ENCODE assay signal across 8 cellular contexts in the genomic region with DNA sequence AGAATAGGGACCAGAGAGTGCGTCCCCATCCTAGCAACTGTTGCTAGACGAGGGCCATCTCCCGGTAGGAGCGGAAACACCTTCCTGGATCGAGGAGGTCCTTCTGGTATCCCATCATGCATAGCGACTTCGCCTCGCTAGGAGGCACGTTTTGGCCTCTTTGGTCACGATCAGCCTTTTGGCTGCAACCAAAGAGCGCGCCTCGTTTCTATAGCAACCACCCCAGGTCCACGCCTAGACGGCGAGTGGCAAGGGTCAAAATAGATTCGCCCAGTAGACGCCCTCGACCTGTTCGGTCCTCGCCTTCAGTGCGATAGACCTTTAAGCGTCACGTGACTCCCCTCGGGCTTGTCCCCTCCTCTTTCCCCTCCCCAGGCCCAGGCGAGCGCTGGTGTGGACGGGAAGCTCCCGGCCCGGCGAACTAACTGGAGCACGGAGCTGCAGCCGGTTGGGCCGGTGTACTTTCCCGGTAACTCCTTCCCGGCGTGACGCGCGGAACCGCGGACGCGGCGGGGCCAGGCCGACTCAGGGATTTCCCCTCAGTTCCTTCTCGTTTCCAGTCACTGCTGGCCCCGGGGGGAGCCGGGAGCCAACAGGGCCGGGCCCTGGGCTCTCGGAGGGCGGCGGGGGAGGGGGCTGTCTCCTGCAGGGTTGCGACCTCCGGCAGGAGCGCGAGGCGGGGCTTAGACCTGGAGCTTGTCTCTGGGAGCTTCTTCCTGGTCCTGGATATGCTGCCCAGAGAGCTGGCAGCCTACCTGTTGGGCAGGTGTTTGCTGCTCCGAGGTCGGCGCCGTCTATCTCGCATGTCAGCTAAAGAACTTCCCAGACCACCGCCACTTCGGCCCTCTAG. TPM values are rescaled to one million over a fixed set of nuclear protein-coding genes. Genes with fewer than 3 reads are reported as not detected.
DNase-seq lines count a peak whose midpoint lies in the region; ATAC-seq and TF ChIP-seq lines count a peak whose summit lies in the region.

A gene (plus strand): TSS at position 359 of the 850 bp plus-strand sequence. CDS start 2,258 bp downstream, outside the sequence.

- peak within 1 kb of the TSS; percentile 82 for H2AFZ ChIP-seq in PC-9

- H3K9ac ChIP-seq in muscle layer of colon (ENCODE audit: low read length) = peak within 1 kb of the TSS; percentile 95

- no peak for TF ChIP-seq CTCF in PC-9 (conservative IDR thresholded peaks at IDR 0.05)

- no peaks in the 10 kb centered on the region for H3K9me2 ChIP-seq in PC-9 (ENCODE audit: insufficient read depth)

- no peaks in the 10 kb centered on the region for H3K9me3 Mint-ChIP-seq in activated T-cell treated with anti-CD3 and anti-CD28 coated beads, Interleukin-2, amount 50 U/mL, for 24 hours

- peak within 1 kb of the TSS; percentile 84 for H3K4me3 ChIP-seq in Jurkat, Clone E6-1 (ENCODE audit: low read length)
- H3K4me3 ChIP-seq in PC-9 (peak within 1 kb of the TSS; percentile 81), esophagus (ENCODE audit: low read depth in 1 of 2, low read length in 2 of 2) (peak within 1 kb of the TSS; percentile 64 to 83), muscle layer of colon (ENCODE audit: low read depth in 1 of 2, low read length in 2 of 2) (peak within 1 kb of the TSS; percentile 78 to 97)

- H3K27me3 Mint-ChIP-seq in activated T-cell treated with anti-CD3 and anti-CD28 coated beads, Interleukin-2, amount 50 U/mL, for 24 hours = no peaks in the 10 kb centered on the region

- H3K36me3 Mint-ChIP-seq in activated T-cell treated with anti-CD3 and anti-CD28 coated beads, Interleukin-2, amount 50 U/mL, for 24 hours (ENCODE audit: low read depth) = peaks cover 18% of the 10 kb centered on the region

- TSS peak; percentile 74 for BruUV-seq in PC-9 (replicated peaks; lab: Mats Ljungman, UMichigan)

- peaks cover 25% of the 10 kb centered on the region for H3F3A ChIP-seq in PC-9 (ENCODE audit: insufficient read depth, low read depth)

- H3K36me3 ChIP-seq in PC-9 (ENCODE audit: low read depth) (no peaks in the 10 kb centered on the region), esophagus (ENCODE audit: control insufficient read depth in 2 of 2, insufficient read depth in 2 of 2, low read length in 1 of 2) (no peaks in the 10 kb centered on the region), muscle layer of colon (ENCODE audit: insufficient read depth, low read length) (no peaks in the 10 kb centered on the region)

- H3K9me3 ChIP-seq in PC-9 (ENCODE audit: insufficient read depth, low read depth) (no peaks in the 10 kb centered on the region), esophagus (ENCODE audit: control insufficient read depth in 2 of 2, insufficient read depth in 1 of 2, low read depth in 1 of 2, low read length in 1 of 2) (no peaks in the 10 kb centered on the region), muscle layer of colon (ENCODE audit: low read length) (no peaks in the 10 kb centered on the region)

- peak; percentile 46 for ATAC-seq in GM21576 (IDR thresholded peaks at IDR 0.05; ENCODE audit: unreplicated experiment)

- 1% methylated on average over 65 of the region's 65 CpGs for WGBS in esophagus, 2 donors

- H3K27me3 ChIP-seq in PC-9 (ENCODE audit: insufficient read depth, low read depth) (no peaks in the 10 kb centered on the region), esophagus (ENCODE audit: control insufficient read depth in 1 of 2, insufficient read depth in 2 of 2, low read length in 2 of 2) (no peaks in the 10 kb centered on the region), muscle layer of colon (ENCODE audit: control insufficient read depth in 1 of 2, insufficient read depth in 2 of 2, low read length in 2 of 2) (no peaks in the 10 kb centered on the region)

- peak within 1 kb of the TSS; percentile 69 for H3K27ac ChIP-seq in PC-9
- H3K27ac ChIP-seq in esophagus (ENCODE audit: low read depth in 2 of 2, low read length in 1 of 2) = peak within 1 kb of the TSS; percentile 93 to 99
- peak within 1 kb of the TSS; percentile 96 for H3K27ac ChIP-seq in muscle layer of colon (ENCODE audit: low read depth, low read length)

- CTCF ChIA-PET in PC-9 (lab: Charles Lee) = no interaction called here

- peaks cover 17% of the 10 kb centered on the region for H3K4me1 ChIP-seq in PC-9 (replicated peaks; ENCODE audit: insufficient read depth)
- no peaks in the 10 kb centered on the region for H3K4me1 ChIP-seq in esophagus (ENCODE audit: control insufficient read depth in 2 of 2, insufficient read depth in 2 of 2, low read length in 1 of 2)
- peaks cover 29% of the 10 kb centered on the region for H3K4me1 ChIP-seq in muscle layer of colon (ENCODE audit: insufficient read depth, low read length)

- peaks cover 15% of the 10 kb centered on the region; the same call in 1 of the 2 replicates for H3K79me2 ChIP-seq in PC-9 (ENCODE audit: low read depth)

- peak within 1 kb of the TSS; percentile 100 for H3K27ac Mint-ChIP-seq in activated T-cell treated with anti-CD3 and anti-CD28 coated beads, Interleukin-2, amount 50 U/mL, for 24 hours

- intact Hi-C loops in PC-9 (cut with micrococcal nuclease; ENCODE audit: unreplicated experiment) = loop anchor here (2.0 to 10.0 kb wide), 7 partner anchors 32 to 618 kb away; a partner anchor contains a TSS

- H3K4me3 Mint-ChIP-seq in activated T-cell treated with anti-CD3 and anti-CD28 coated beads, Interleukin-2, amount 50 U/mL, for 24 hours = peak within 1 kb of the TSS; percentile 91

- DNase-seq in DMS153 treated with DMSO at 0.1 percent for 48 hours (lab: John Stamatoyannopoulos, UW; ENCODE audit: unreplicated experiment) (peak; percentile 97), PC-9 (peak; percentile 98 to 99)
- DNase-seq in Jurkat, Clone E6-1 (ENCODE audit: low read depth, low spot score) = peak; percentile 100
- DNase-seq in activated T-cell treated with anti-CD3 and anti-CD28 coated beads, Interleukin-2, amount 50 U/mL, for 24 hours = peak; percentile 95
- DNase-seq in stimulated activated CD8-positive, alpha-beta memory T cell treated with anti-CD3 and anti-CD28 coated beads, Interleukin-7, amount 100 ng/mL, for 4 hours (ENCODE audit: low read depth in 2 of 2) = peak; percentile 95

- POLR2A ChIA-PET in PC-9 (lab: Charles Lee; ENCODE audit: unreplicated experiment) = interaction anchor here (0.6 to 1.3 kb wide), 11 partner anchors 31 to 1094 kb away, joined by 3 to 9 read pairs (median 3); a partner anchor contains a TSS

- peak within 1 kb of the TSS; percentile 93 for H3K4me2 ChIP-seq in PC-9

- H3K4me1 Mint-ChIP-seq in activated T-cell treated with anti-CD3 and anti-CD28 coated beads, Interleukin-2, amount 50 U/mL, for 24 hours (ENCODE audit: low read depth) = peaks cover 58% of the 10 kb centered on the region

- H4K20me1 ChIP-seq in PC-9 (ENCODE audit: insufficient read depth) = no peaks in the 10 kb centered on the region

RNA-seq across cellular contexts. Expression of the gene that starts here (rescaled TPM):
- 4.1 TPM for polyA plus RNA-seq in Jurkat, Clone E6-1 (2012; ENCODE audit: insufficient read depth, insufficient read length)
- 12.0 and 18.8 TPM in 2 replicates for total RNA-seq in PC-9 (2021)
- 1 to 10 TPM; 3.1 to 6.1 TPM for polyA plus RNA-seq in esophagus

Comparison
In these comparisons a context has a peak if more than half of its experiments do, and no peak if none do; other contexts are left out.
1. Peak in every context shown above with its lines: DNase-seq, ATAC-seq, H3K4me3 ChIP-seq and H3K27ac ChIP-seq.